ENCODE assay signal across 8 cellular contexts in the genomic region with DNA sequence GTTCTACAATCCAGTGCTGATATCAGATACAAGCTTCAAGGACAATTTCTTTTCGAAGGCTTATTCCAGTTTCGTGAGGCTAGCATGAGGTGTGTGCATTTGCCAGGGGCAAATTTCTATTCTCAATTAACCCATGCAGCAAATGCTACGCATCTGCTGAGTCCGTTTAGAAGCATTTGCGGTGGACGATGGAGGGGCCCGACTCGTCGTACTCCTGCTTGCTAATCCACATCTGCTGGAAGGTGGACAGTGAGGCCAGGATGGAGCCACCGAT. TPM values are rescaled to one million over a fixed set of nuclear protein-coding genes. Genes with fewer than 3 reads are reported as not detected.
A peak's percentile ranks its signal among the peaks of the same experiment; 100 is the strongest.
DNase-seq lines count a peak whose midpoint lies in the region; ATAC-seq and TF ChIP-seq lines count a peak whose summit lies in the region.

No MANE protein-coding gene starts in this region.

- H3F3A ChIP-seq in neural progenitor cell (ENCODE audit: low read depth): peaks cover 71% of the 10 kb centered on the region

- no peak for ATAC-seq in effector memory CD8-positive, alpha-beta T cell (replicated peaks)
- no peak for ATAC-seq in HG02798 (IDR thresholded peaks at IDR 0.05; ENCODE audit: poor library complexity, unreplicated experiment)
- ATAC-seq in HG02642 (IDR thresholded peaks at IDR 0.05; ENCODE audit: poor library complexity, unreplicated experiment): no peak

- H3K4me3 ChIP-seq in BLaER1 treated with 17β-estradiol and CSF1 and Interleukin-3, amounts not matched to agents 10 nM and 100 nM: peak overlapping the region; percentile 83 to 100 (median 98)
- H3K4me3 ChIP-seq in NT2/D1 (ENCODE audit: insufficient read length, low read depth): peak overlapping the region; percentile 99
- H3K4me3 ChIP-seq in neural progenitor cell: peak overlapping the region; percentile 98

- peaks cover 36 to 41% (median 39%) of the 10 kb centered on the region in 11 experiments for H3K36me3 ChIP-seq in BLaER1 treated with 17β-estradiol and CSF1 and Interleukin-3, amounts not matched to agents 10 nM and 100 nM
- H3K36me3 ChIP-seq in NT2/D1 (ENCODE audit: insufficient read depth, insufficient read length, low read length) (peaks cover 38% of the 10 kb centered on the region), neural progenitor cell (no peaks in the 10 kb centered on the region)

- H3K9me3 Mint-ChIP-seq in effector memory CD8-positive, alpha-beta T cell: no peaks in the 10 kb centered on the region
- peaks cover 10% of the 10 kb centered on the region for H3K9me3 Mint-ChIP-seq in neural progenitor cell

- peak overlapping the region; percentile 94 to 99 for H3K27ac Mint-ChIP-seq in effector memory CD8-positive, alpha-beta T cell
- H3K27ac Mint-ChIP-seq in neural progenitor cell: no peak overlapping the region

- H3K79me2 ChIP-seq in neural progenitor cell (ENCODE audit: low read depth): peaks cover 42% of the 10 kb centered on the region

- H3K9me3 ChIP-seq in BLaER1 treated with 17β-estradiol and CSF1 and Interleukin-3, amounts not matched to agents 10 nM and 100 nM (replicated peaks in 1 of 11): peaks cover 0 to 25% (median 6%) of the 10 kb centered on the region in 11 experiments; a peak in 12 of 22 replicates
- no peaks in the 10 kb centered on the region for H3K9me3 ChIP-seq in NT2/D1 (ENCODE audit: insufficient read depth, low read length)
- H3K9me3 ChIP-seq in neural progenitor cell (ENCODE audit: low read depth): no peaks in the 10 kb centered on the region

- peak overlapping the region; percentile 94 to 99 for H3K4me3 Mint-ChIP-seq in effector memory CD8-positive, alpha-beta T cell
- H3K4me3 Mint-ChIP-seq in neural progenitor cell: peak overlapping the region; percentile 98

- H3K4me1 Mint-ChIP-seq in effector memory CD8-positive, alpha-beta T cell (ENCODE audit: low read depth in 2 of 2): peaks cover 50 to 52% of the 10 kb centered on the region in 2 donors
- H3K4me1 Mint-ChIP-seq in neural progenitor cell: peaks cover 38% of the 10 kb centered on the region

- no peaks in the 10 kb centered on the region for H3K27me3 ChIP-seq in BLaER1 treated with 17β-estradiol and CSF1 and Interleukin-3, amounts not matched to agents 10 nM and 100 nM
- H3K27me3 ChIP-seq in NT2/D1 (ENCODE audit: insufficient read depth, insufficient read length) (no peaks in the 10 kb centered on the region), neural progenitor cell (peaks cover 14% of the 10 kb centered on the region)

- TF ChIP-seq CTCF in neural progenitor cell (IDR thresholded peaks at IDR 0.05): no peak

- H3K4me2 ChIP-seq in BLaER1 treated with 17β-estradiol and CSF1 and Interleukin-3, amounts not matched to agents 10 nM and 100 nM: peak overlapping the region; percentile 86 to 100 (median 97)
- peak overlapping the region; percentile 97 for H3K4me2 ChIP-seq in neural progenitor cell

- DNase-seq in NT2/D1 (ENCODE audit: low read depth, low spot score) (no peak), neural progenitor cell (ENCODE audit: low spot score) (no peak), T-helper 9 cell (no peak), NCI-H2029 treated with DMSO at 0.1 percent for 48 hours (lab: John Stamatoyannopoulos, UW) (no peak)
- no peak for DNase-seq in effector memory CD8-positive, alpha-beta T cell

- peak overlapping the region; percentile 82 to 100 (median 98) for H3K9ac ChIP-seq in BLaER1 treated with 17β-estradiol and CSF1 and Interleukin-3, amounts not matched to agents 10 nM and 100 nM
- H3K9ac ChIP-seq in NT2/D1 (ENCODE audit: insufficient read length, low read depth): peak overlapping the region; percentile 98
- no peak overlapping the region for H3K9ac ChIP-seq in neural progenitor cell

- no peaks in the 10 kb centered on the region for H3K27me3 Mint-ChIP-seq in effector memory CD8-positive, alpha-beta T cell
- H3K27me3 Mint-ChIP-seq in neural progenitor cell (ENCODE audit: insufficient read depth, low read depth): peaks cover 45% of the 10 kb centered on the region

- no peak overlapping the region for H2AFZ ChIP-seq in neural progenitor cell (replicated peaks)

- H4K20me1 ChIP-seq in BLaER1 treated with 17β-estradiol and CSF1 and Interleukin-3, amounts not matched to agents 10 nM and 100 nM: peaks cover 52 to 72% (median 64%) of the 10 kb centered on the region in 11 experiments
- H4K20me1 ChIP-seq in neural progenitor cell (ENCODE audit: low read depth): peaks cover 43% of the 10 kb centered on the region

- peaks cover 12 to 35% (median 22%) of the 10 kb centered on the region in 10 experiments for H3K4me1 ChIP-seq in BLaER1 treated with 17β-estradiol and CSF1 and Interleukin-3, amounts not matched to agents 10 nM and 100 nM
- peaks cover 2% of the 10 kb centered on the region for H3K4me1 ChIP-seq in NT2/D1 (ENCODE audit: insufficient read depth, insufficient read length)
- peaks cover 20% of the 10 kb centered on the region for H3K4me1 ChIP-seq in neural progenitor cell

- peak overlapping the region in 9 of 11 experiments; percentile 78 to 100 (median 99); a peak in 15 of 22 replicates for H3K27ac ChIP-seq in BLaER1 treated with 17β-estradiol and CSF1 and Interleukin-3, amounts not matched to agents 10 nM and 100 nM
- no peak overlapping the region for H3K27ac ChIP-seq in neural progenitor cell

- H3K36me3 Mint-ChIP-seq in effector memory CD8-positive, alpha-beta T cell (ENCODE audit: insufficient read depth): peaks cover 67% of the 10 kb centered on the region
- H3K36me3 Mint-ChIP-seq in neural progenitor cell: peaks cover 39% of the 10 kb centered on the region

RNA-seq across cellular contexts. Expression of gene ACTG1, which starts 2.1 kb away (rescaled TPM):
- 1,228 and 2,405 TPM in 2 replicates for total RNA-seq in neural progenitor cell (ENCODE audit: low replicate concordance)

RNA-seq across cellular contexts. Expression of gene FSCN2, which starts 17.7 kb away (rescaled TPM):
- 0.28 TPM in 1 of 2 replicates, not detected in the other for total RNA-seq in neural progenitor cell (ENCODE audit: low replicate concordance)

RNA-seq across cellular contexts. Expression of gene FAAP100, which starts 41.7 kb away (rescaled TPM):
- total RNA-seq in neural progenitor cell (ENCODE audit: low replicate concordance): 9.7 and 36.5 TPM in 2 replicates
